12 cellular contexts compared by ENCODE assay signal in genomic region chr15:60526127-60526616, GRCh38. TPM values are rescaled to one million over a fixed set of nuclear protein-coding genes. Genes with fewer than 3 reads are reported as not detected.
DNase-seq lines count a peak whose midpoint lies in the region; ATAC-seq, FAIRE-seq and TF ChIP-seq lines count a peak whose summit lies in the region.
"Had no signal": no experiment of that assay in that cellular context is flagged by ENCODE, and none has a peak within 500 bp of the region (broad histone marks: within the 10 kb centered on the region; RNA-seq: fewer than 3 reads in every experiment).

No MANE protein-coding gene starts in this region.

- ATAC-seq in GM18517 (IDR thresholded peaks at IDR 0.05; ENCODE audit: unreplicated experiment) (no peak), HG03442 (IDR thresholded peaks at IDR 0.05; ENCODE audit: unreplicated experiment) (no peak), HG02884 (IDR thresholded peaks at IDR 0.05; ENCODE audit: unreplicated experiment) (no peak)

- POLR2A ChIA-PET in CD4-positive, alpha-beta memory T cell (lab: Charles Lee; ENCODE audit: partially characterized antibody), result interaction anchor here (1.1 to 3.0 kb wide), 8 partner anchors 13 to 58 kb away, joined by 4 to 9 read pairs (median 4); no protein-coding TSS in a partner anchor

- peak in 4 of 5 donors; percentile 35 to 73 (median 46) for DNase-seq in CD4-positive, alpha-beta memory T cell
- DNase-seq in H4 (ENCODE audit: low spot score) (peak; percentile 10), T-helper 9 cell (peak; percentile 38), keratinocyte (ENCODE audit: low read depth, low spot score) (no peak)
- DNase-seq: activated CD4-positive, alpha-beta T cell treated with anti-CD3 and anti-CD28 coated beads, Interleukin-2, amount 50 U/mL, for 48 hours; NCI-H2029 treated with DMSO at 0.1 percent for 48 hours; stimulated activated CD4-positive, alpha-beta T cell treated with anti-CD3 and anti-CD28 coated beads, Interleukin-4, amount 100 ng/mL, for 1 hour had no signal

- H3K4me1 Mint-ChIP-seq in CD4-positive, alpha-beta memory T cell, result peaks cover 61 to 85% (median 72%) of the 10 kb centered on the region in 4 donors

- H3K36me3 Mint-ChIP-seq in CD4-positive, alpha-beta memory T cell, result peaks cover 58 to 84% of the 10 kb centered on the region in 2 donors

- H4K20me1 ChIP-seq in keratinocyte (ENCODE audit: control insufficient read depth, extremely low read depth, insufficient read depth, low read length), result no peaks in the 10 kb centered on the region

- H3K9me3 ChIP-seq in CD4-positive, alpha-beta memory T cell (ENCODE audit: control insufficient read depth in 1 of 2, low read length in 2 of 2), result no peaks in the 10 kb centered on the region
- no peaks in the 10 kb centered on the region for H3K9me3 ChIP-seq in keratinocyte (ENCODE audit: control insufficient read depth, low read depth, low read length)
- H3K9me3 ChIP-seq: thoracic aorta had no signal

- H3K4me3 Mint-ChIP-seq in CD4-positive, alpha-beta memory T cell, result peak overlapping the region in 7 of 8 donors; percentile 8 to 63 (median 39)

- no peaks in the 10 kb centered on the region for H3K79me2 ChIP-seq in keratinocyte (ENCODE audit: control insufficient read depth, insufficient read depth, low read length)

- H3K4me1 ChIP-seq in CD4-positive, alpha-beta memory T cell (ENCODE audit: insufficient read depth, low read length), result peaks cover 64% of the 10 kb centered on the region
- peaks cover 40% of the 10 kb centered on the region for H3K4me1 ChIP-seq in keratinocyte (ENCODE audit: control insufficient read depth, extremely low read depth, insufficient read depth, low read length)

- no peaks in the 10 kb centered on the region for H3K9me1 ChIP-seq in keratinocyte (ENCODE audit: control insufficient read depth, extremely low read depth, insufficient read depth, low read length)

- H3K27me3 ChIP-seq in CD4-positive, alpha-beta memory T cell (ENCODE audit: insufficient read depth, low read length), result no peaks in the 10 kb centered on the region
- no peaks in the 10 kb centered on the region for H3K27me3 ChIP-seq in keratinocyte (ENCODE audit: control insufficient read depth, extremely low read depth, insufficient read depth, low read length)

- peak overlapping the region; percentile 70 for H3K4me2 ChIP-seq in keratinocyte (ENCODE audit: control insufficient read depth, extremely low read depth, insufficient read depth, low read depth, low read length)

- no peaks in the 10 kb centered on the region for H3K9me3 Mint-ChIP-seq in CD4-positive, alpha-beta memory T cell

- peak overlapping the region; percentile 88 to 100 (median 97) for H3K27ac Mint-ChIP-seq in CD4-positive, alpha-beta memory T cell

- intact Hi-C loops in CD4-positive, alpha-beta memory T cell (cut with micrococcal nuclease), result no loop called here

- dilution Hi-C loops in keratinocyte (cut with MboI; ENCODE audit: extremely low pct_ligation_motif_present, low sequenced_read_pairs), result no loop called here

- H3K9ac ChIP-seq in keratinocyte (ENCODE audit: control insufficient read depth, extremely low read depth, insufficient read depth, low read length), result peak overlapping the region; percentile 61

- H2AFZ ChIP-seq in keratinocyte (ENCODE audit: control insufficient read depth, low read length), result peak overlapping the region; percentile 53

- TF ChIP-seq CTCF in keratinocyte (optimal IDR thresholded peaks at IDR 0.05 in 1 of 3, IDR thresholded peaks at IDR 0.05 in 1 of 3, conservative IDR thresholded peaks at IDR 0.05 in 1 of 3; ENCODE audit: extremely low read depth in 1 of 3, insufficient read depth in 2 of 3, low read length in 3 of 3), result no peak

- FAIRE-seq in keratinocyte (lab: Jason Lieb, UNC), result peak; percentile 65

- no peaks in the 10 kb centered on the region for H3K27me3 Mint-ChIP-seq in CD4-positive, alpha-beta memory T cell

- no peak overlapping the region for H3K4me3 ChIP-seq in CD4-positive, alpha-beta memory T cell (ENCODE audit: low read length in 2 of 2)
- H3K4me3 ChIP-seq in keratinocyte (ENCODE audit: control insufficient read depth in 2 of 3, extremely low read depth in 1 of 3, insufficient read depth in 2 of 3, low read depth in 1 of 3, low read length in 3 of 3), result peak overlapping the region in 1 of 3 experiments; percentile 48
- H3K4me3 ChIP-seq: SK-N-MC, thoracic aorta had no signal

- CTCF ChIA-PET in CD4-positive, alpha-beta memory T cell (lab: Charles Lee; ENCODE audit: partially characterized antibody), result interaction anchor here (0.7 to 4.0 kb wide), 13 partner anchors 9 to 406 kb away, joined by 3 to 23 read pairs (median 4); no protein-coding TSS in a partner anchor

- peak overlapping the region; percentile 71 for H3K27ac ChIP-seq in CD4-positive, alpha-beta memory T cell (ENCODE audit: low read depth, low read length)
- H3K27ac ChIP-seq in keratinocyte (ENCODE audit: control insufficient read depth, insufficient read depth, low read length), result peak overlapping the region; percentile 34
- H3K27ac ChIP-seq: SK-N-MC, thoracic aorta had no signal

- peaks cover 16% of the 10 kb centered on the region for H3K36me3 ChIP-seq in CD4-positive, alpha-beta memory T cell (ENCODE audit: insufficient read depth, low read length)
- peaks cover 0 to 5% of the 10 kb centered on the region in 2 experiments for H3K36me3 ChIP-seq in keratinocyte (ENCODE audit: control insufficient read depth in 2 of 2, extremely low read depth in 1 of 2, insufficient read depth in 2 of 2, low read length in 2 of 2)
- H3K36me3 ChIP-seq: thoracic aorta had no signal

RNA-seq across cellular contexts. Expression of gene ICE2, which starts 47.2 kb away (rescaled TPM):
- 10 to 100 TPM; 63.7 to 68.4 TPM for total RNA-seq in CD4-positive, alpha-beta memory T cell
- polyA plus RNA-seq in CD4-positive, alpha-beta memory T cell, result 10 to 100 TPM; 46.5 to 58.7 TPM
- total RNA-seq in H4 (2014; rRNA removed; shearing (Covaris generic)), result 17.2 and 24.3 TPM in 2 replicates
- polyA plus RNA-seq in keratinocyte, result 18.7 to 34.1 TPM (median 29.4 TPM) in 3 replicates
- 39.5 TPM for polyA plus RNA-seq in keratinocyte (2011; ENCODE audit: low read depth)
- 12.2 and 36.9 TPM in 2 replicates for polyA plus RNA-seq in keratinocyte (2011; cell fraction: cytosol; rRNA removed)
- polyA plus RNA-seq in keratinocyte (2011; cell fraction: nucleus; rRNA removed), result 30.9 and 33.4 TPM in 2 replicates
- polyA plus RNA-seq in keratinocyte (2012; ENCODE audit: low replicate concordance), result 16.6 and 21.3 TPM in 2 replicates
- polyA minus RNA-seq in keratinocyte, result 11.9 to 37.1 TPM (median 20.0 TPM) in 3 replicates
- polyA minus RNA-seq in keratinocyte (2011; cell fraction: cytosol; rRNA and poly(A)+ RNA removed), result 19.8 TPM
- polyA minus RNA-seq in keratinocyte (2011; cell fraction: nucleus; rRNA and poly(A)+ RNA removed), result 37.0 and 43.3 TPM in 2 replicates
